ENCODE assay signal across 32 cellular contexts in the genomic region with DNA sequence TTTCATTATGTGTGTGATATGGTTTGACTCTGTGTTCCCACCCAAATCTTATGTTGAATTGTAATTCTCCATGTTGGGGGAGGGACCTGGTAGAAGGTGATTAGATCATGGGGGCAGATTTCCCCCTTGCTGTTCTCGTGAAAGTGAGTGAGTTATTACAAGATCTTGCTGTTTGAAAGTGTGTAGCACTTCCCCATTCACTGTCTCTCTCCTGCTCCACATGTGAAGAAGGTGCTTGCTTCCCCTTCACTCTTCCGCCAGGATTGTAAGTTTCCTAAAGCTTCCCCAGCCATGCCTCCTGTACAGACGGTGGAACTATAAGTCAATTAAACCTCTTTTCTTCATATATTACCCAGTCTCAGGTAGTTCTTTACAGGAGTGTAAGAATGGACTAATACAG. TPM values are rescaled to one million over a fixed set of nuclear protein-coding genes. Genes with fewer than 3 reads are reported as not detected.
"Had no signal": no experiment of that assay in that cellular context is flagged by ENCODE, and none has a peak within 500 bp of the region (broad histone marks: within the 10 kb centered on the region; RNA-seq: fewer than 3 reads in every experiment).

No MANE protein-coding gene starts in this region.

- H3K36me3 ChIP-seq: ascending aorta, cardiac muscle cell, colonic mucosa, WERI-Rb-1 had no signal

- DNase-seq: activated CD4-positive, alpha-beta memory T cell treated with anti-CD3 and anti-CD28 coated beads, Interleukin-2, amount 10 ng/mL, durations not matched to agents 7 days and 5 days; activated CD4-positive, alpha-beta T cell treated with anti-CD3 and anti-CD28 coated beads for 1 hour; activated CD4-positive, alpha-beta T cell treated with anti-CD3 and anti-CD28 coated beads for 36 hours; activated CD4-positive, alpha-beta T cell treated with anti-CD3 and anti-CD28 coated beads for 48 hours; activated CD4-positive, alpha-beta T cell treated with anti-CD3 and anti-CD28 coated beads, Interleukin-2, amount 10 ng/mL, durations not matched to agents 7 days and 5 days; activated CD4-positive, alpha-beta T cell treated with anti-CD3 and anti-CD28 coated beads, Interleukin-2, amount 50 U/mL, for 48 hours; activated CD4-positive, CD25-positive, alpha-beta regulatory T cell; activated CD8-positive, alpha-beta memory T cell treated with anti-CD3 and anti-CD28 coated beads for 24 hours; activated CD8-positive, alpha-beta memory T cell treated with anti-CD3 and anti-CD28 coated beads, Interleukin-2, amount 10 ng/mL, durations not matched to agents 7 days and 5 days; activated CD8-positive, alpha-beta memory T cell treated with anti-CD3 and anti-CD28 coated beads, Interleukin-2, amount 50 U/mL, for 48 hours; activated CD8-positive, alpha-beta T cell treated with anti-CD3 and anti-CD28 coated beads, Interleukin-2, amount 10 ng/mL, durations not matched to agents 7 days and 5 days; activated effector memory CD4-positive, alpha-beta T cell treated with Interleukin-2 at 50 U/mL for 16 hours; activated gamma-delta T cell; activated naive CD4-positive, alpha-beta T cell treated with anti-CD3 and anti-CD28 coated beads, Interleukin-2, amount 10 ng/mL, durations not matched to agents 7 days and 5 days; activated naive CD4-positive, alpha-beta T cell treated with Interleukin-2 at 50 U/mL for 16 hours; activated naive CD8-positive, alpha-beta T cell treated with anti-CD3 and anti-CD28 coated beads, Interleukin-2, amount 10 ng/mL, durations not matched to agents 7 days and 5 days; activated naive CD8-positive, alpha-beta T cell treated with anti-CD3 and anti-CD28 coated beads, Interleukin-2, amount 50 U/mL, for 24 hours; activated T-cell treated with anti-CD3 and anti-CD28 coated beads, Interleukin-2, amount 50 U/mL, for 24 hours; activated T-cell treated with anti-CD3 and anti-CD28 coated beads, Interleukin-2, amount 50 U/mL, for 48 hours; amygdala; anterior cingulate cortex; caudate nucleus; cerebellar nuclear complex; colonic mucosa; T-helper 2 cell; T-helper 9 cell; WERI-Rb-1 had no signal

- H3K27me3 ChIP-seq: ascending aorta, cardiac muscle cell, colonic mucosa had no signal

- H3K4me3 ChIP-seq: ascending aorta, cardiac muscle cell, colonic mucosa had no signal

- H3K27ac ChIP-seq: ascending aorta, cardiac muscle cell, colonic mucosa, WERI-Rb-1 had no signal

- H3K4me1 ChIP-seq: ascending aorta, colonic mucosa had no signal

- H3K9me3 ChIP-seq: ascending aorta, colonic mucosa had no signal

RNA-seq across cellular contexts. Expression of a gene that starts 54.3 kb away (rescaled TPM):
- total RNA-seq: activated CD4-positive, alpha-beta memory T cell treated with anti-CD3 and anti-CD28 coated beads, Interleukin-2, amount 10 ng/mL, durations not matched to agents 7 days and 5 days; activated CD4-positive, alpha-beta T cell treated with anti-CD3 and anti-CD28 coated beads for 36 hours; activated CD4-positive, alpha-beta T cell treated with anti-CD3 and anti-CD28 coated beads, Interleukin-2, amount 10 ng/mL, durations not matched to agents 7 days and 5 days; activated CD8-positive, alpha-beta memory T cell treated with anti-CD3 and anti-CD28 coated beads, Interleukin-2, amount 10 ng/mL, durations not matched to agents 7 days and 5 days; activated CD8-positive, alpha-beta T cell treated with anti-CD3 and anti-CD28 coated beads, Interleukin-2, amount 10 ng/mL, durations not matched to agents 7 days and 5 days; activated naive CD8-positive, alpha-beta T cell treated with anti-CD3 and anti-CD28 coated beads, Interleukin-2, amount 10 ng/mL, durations not matched to agents 7 days and 5 days; activated T-helper 2 cell treated with anti-CD3 and anti-CD28 coated beads, Interferon-gamma antibody, Interleukin-2, Interleukin-4, amounts not matched to agents 10 μg/mL and 5 μg/mL and 100 μg/mL, durations not matched to agents 14 hours and 24 hours and 36 hours; ascending aorta; bronchial epithelial cell; chondrocyte had no signal
